ENCODE assay signal across 23 cellular contexts in the genomic region with DNA sequence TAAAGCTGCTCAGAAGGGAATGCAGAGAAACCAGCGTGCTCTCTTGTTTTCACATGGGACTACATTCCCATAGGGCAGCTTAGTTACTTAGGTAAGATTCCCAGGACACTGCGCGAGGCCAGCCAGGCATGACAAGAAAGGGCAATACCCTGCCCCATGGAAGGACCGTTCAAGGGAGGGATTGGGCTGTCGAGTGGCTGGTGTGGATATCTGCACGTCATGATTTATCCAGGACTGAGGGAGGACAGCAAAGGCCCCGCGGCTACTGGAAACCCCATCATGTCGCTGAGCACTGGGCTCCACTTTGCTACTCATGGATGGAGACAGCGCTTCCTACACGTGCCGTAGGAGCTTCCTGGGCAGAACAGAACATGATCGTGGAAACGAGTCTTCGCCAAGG.
"Had no signal": no experiment of that assay in that cellular context is flagged by ENCODE, and none has a peak within 500 bp of the region (broad histone marks: within the 10 kb centered on the region; RNA-seq: fewer than 3 reads in every experiment).

No MANE protein-coding gene starts in this region.

- H3K79me2 ChIP-seq: parathyroid adenoma had no signal

- H3K9ac ChIP-seq: neural progenitor cell, parathyroid adenoma had no signal

- H3K36me3 ChIP-seq: neural progenitor cell, ovary, right lobe of liver, sigmoid colon, stomach, thoracic aorta, thyroid gland, tibial nerve, upper lobe of right lung, uterus had no signal

- H3K27ac ChIP-seq: neural progenitor cell, ovary, parathyroid adenoma, psoas muscle, right lobe of liver, sigmoid colon, stomach, thoracic aorta, thyroid gland, tibial nerve, upper lobe of right lung, uterus had no signal

- H3K4me3 ChIP-seq: neural progenitor cell, ovary, psoas muscle, right lobe of liver, sigmoid colon, stomach, thoracic aorta, thyroid gland, tibial nerve, upper lobe of right lung, uterus had no signal

- H3K9me3 ChIP-seq: ovary, psoas muscle, right lobe of liver, sigmoid colon, stomach, thoracic aorta, thyroid gland, upper lobe of right lung, uterus had no signal

- FAIRE-seq: small intestine had no signal

- H2AFZ ChIP-seq: neural progenitor cell, parathyroid adenoma had no signal

- H3K27me3 ChIP-seq: neural progenitor cell, ovary, right lobe of liver, sigmoid colon, stomach, thyroid gland, tibial nerve, upper lobe of right lung, uterus had no signal

- H3K4me1 ChIP-seq: neural progenitor cell, parathyroid adenoma, psoas muscle, right lobe of liver, sigmoid colon, stomach, thyroid gland, tibial nerve, upper lobe of right lung, uterus had no signal

- DNase-seq: naive thymus-derived CD4-positive, alpha-beta T cell; nephron progenitor cell; occipital lobe; ovary; psoas muscle; right cardiac atrium; right lobe of liver; sigmoid colon; small intestine; stimulated activated CD4-positive, alpha-beta T cell treated with anti-CD3 and anti-CD28 coated beads, Interleukin-15, amount 100 ng/mL, for 24 hours; stimulated activated CD4-positive, alpha-beta T cell treated with anti-CD3 and anti-CD28 coated beads, Interleukin-2, amount 100 ng/mL, for 24 hours; stimulated activated CD4-positive, alpha-beta T cell treated with anti-CD3 and anti-CD28 coated beads, Interleukin-2, amount 100 ng/mL, for 48 hours; stimulated activated CD4-positive, alpha-beta T cell treated with anti-CD3 and anti-CD28 coated beads, Interleukin-4, amount 100 ng/mL, for 24 hours; stimulated activated naive B cell treated with anti-CD40 and anti-IgM and Interleukin-4, amounts not matched to agents 10 μg/mL and 1 μg/mL and 100 μg/mL, for 72 hours; stimulated activated naive CD4-positive, alpha-beta T cell treated with Interleukin-2 at 50 U/mL for 16 hours; stomach; thyroid gland; upper lobe of right lung; uterus had no signal

- H3K4me2 ChIP-seq: neural progenitor cell had no signal
